In genomic region chr4:15740764-15741404, GRCh38 we compare ENCODE assay signal across 1 cellular context.
TF ChIP-seq lines count a peak whose summit lies in the region.

No MANE protein-coding gene starts in this region.

TF ChIP-seq in HepG2, 621 proteins besides CTCF, POLR2A, EP300 and RAD21 (continued from another document and continues in another):
- TF ChIP-seq, protein P1, sequence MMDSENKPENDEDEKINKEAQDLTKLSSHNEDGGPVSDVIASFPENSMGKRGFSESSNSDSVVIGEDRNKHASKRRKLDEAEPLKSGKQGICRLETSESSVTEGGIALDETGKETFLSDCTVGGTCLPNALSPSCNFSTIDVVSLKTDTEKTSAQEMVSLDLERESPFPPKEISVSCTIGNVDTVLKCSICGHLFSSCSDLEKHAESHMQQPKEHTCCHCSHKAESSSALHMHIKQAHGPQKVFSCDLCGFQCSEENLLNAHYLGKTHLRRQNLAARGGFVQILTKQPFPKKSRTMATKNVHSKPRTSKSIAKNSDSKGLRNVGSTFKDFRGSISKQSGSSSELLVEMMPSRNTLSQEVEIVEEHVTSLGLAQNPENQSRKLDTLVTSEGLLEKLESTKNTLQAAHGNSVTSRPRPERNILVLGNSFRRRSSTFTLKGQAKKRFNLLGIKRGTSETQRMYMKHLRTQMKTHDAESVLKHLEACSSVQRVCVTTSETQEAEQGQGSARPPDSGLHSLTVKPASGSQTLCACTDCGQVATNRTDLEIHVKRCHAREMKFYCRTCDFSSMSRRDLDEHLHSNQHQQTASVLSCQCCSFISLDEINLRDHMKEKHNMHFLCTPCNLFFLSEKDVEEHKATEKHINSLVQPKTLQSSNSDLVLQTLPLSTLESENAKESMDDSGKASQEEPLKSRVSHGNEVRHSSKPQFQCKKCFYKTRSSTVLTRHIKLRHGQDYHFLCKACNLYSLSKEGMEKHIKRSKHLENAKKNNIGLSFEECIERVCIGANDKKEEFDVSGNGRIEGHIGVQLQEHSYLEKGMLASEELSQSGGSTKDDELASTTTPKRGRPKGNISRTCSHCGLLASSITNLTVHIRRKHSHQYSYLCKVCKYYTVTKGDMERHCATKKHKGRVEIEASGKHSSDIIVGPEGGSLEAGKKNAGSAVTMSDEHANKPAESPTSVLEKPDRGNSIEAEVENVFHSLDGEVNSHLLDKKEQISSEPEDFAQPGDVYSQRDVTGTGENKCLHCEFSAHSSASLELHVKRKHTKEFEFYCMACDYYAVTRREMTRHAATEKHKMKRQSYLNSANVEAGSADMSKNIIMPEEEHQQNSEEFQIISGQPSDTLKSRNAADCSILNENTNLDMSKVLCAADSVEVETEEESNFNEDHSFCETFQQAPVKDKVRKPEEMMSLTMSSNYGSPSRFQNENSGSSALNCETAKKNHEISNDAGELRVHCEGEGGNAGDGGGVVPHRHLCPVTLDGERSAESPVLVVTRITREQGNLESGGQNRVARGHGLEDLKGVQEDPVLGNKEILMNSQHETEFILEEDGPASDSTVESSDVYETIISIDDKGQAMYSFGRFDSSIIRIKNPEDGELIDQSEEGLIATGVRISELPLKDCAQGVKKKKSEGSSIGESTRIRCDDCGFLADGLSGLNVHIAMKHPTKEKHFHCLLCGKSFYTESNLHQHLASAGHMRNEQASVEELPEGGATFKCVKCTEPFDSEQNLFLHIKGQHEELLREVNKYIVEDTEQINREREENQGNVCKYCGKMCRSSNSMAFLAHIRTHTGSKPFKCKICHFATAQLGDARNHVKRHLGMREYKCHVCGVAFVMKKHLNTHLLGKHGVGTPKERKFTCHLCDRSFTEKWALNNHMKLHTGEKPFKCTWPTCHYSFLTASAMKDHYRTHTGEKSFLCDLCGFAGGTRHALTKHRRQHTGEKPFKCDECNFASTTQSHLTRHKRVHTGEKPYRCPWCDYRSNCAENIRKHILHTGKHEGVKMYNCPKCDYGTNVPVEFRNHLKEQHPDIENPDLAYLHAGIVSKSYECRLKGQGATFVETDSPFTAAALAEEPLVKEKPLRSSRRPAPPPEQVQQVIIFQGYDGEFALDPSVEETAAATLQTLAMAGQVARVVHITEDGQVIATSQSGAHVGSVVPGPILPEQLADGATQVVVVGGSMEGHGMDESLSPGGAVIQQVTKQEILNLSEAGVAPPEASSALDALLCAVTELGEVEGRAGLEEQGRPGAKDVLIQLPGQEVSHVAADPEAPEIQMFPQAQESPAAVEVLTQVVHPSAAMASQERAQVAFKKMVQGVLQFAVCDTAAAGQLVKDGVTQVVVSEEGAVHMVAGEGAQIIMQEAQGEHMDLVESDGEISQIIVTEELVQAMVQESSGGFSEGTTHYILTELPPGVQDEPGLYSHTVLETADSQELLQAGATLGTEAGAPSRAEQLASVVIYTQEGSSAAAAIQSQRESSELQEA (CRISPR knock-in tag; IDR thresholded peaks at IDR 0.05; ENCODE audit: not compliant biosample characterization): no peak
- TF ChIP-seq ZNF644 (CRISPR knock-in tag; IDR thresholded peaks at IDR 0.05; ENCODE audit: low read depth) (peak; percentile 39; the same call in 1 of the 2 replicates), NCOR1 (IDR thresholded peaks at IDR 0.05; ENCODE audit: borderline replicate concordance, low read length) (peak; percentile 77; the same call in 1 of the 2 replicates), HDAC1 (CRISPR knock-in tag; IDR thresholded peaks at IDR 0.05) (peak; percentile 44; the same call in 1 of the 2 replicates), TGIF2 (CRISPR knock-in tag; IDR thresholded peaks at IDR 0.05) (no peak), EEA1 (CRISPR knock-in tag; IDR thresholded peaks at IDR 0.05; ENCODE audit: borderline replicate concordance) (no peak), CREM (IDR thresholded peaks at IDR 0.05) (0 out of 2 replicates have a peak, but pooled peaks have one; percentile 31), CREM (CRISPR knock-in tag; IDR thresholded peaks at IDR 0.05) (no peak), KDM4B (CRISPR knock-in tag; IDR thresholded peaks at IDR 0.05) (no peak), MTF2 (CRISPR knock-in tag; IDR thresholded peaks at IDR 0.05; ENCODE audit: borderline replicate concordance) (no peak), MLX (CRISPR knock-in tag; IDR thresholded peaks at IDR 0.05) (peak; percentile 27; the same call in 1 of the 2 replicates), RBM22 (optimal IDR thresholded peaks at IDR 0.05; ENCODE audit: low read length) (no peak), XRCC5 (optimal IDR thresholded peaks at IDR 0.05; ENCODE audit: low read length) (no peak), HDAC2 (CRISPR knock-in tag; IDR thresholded peaks at IDR 0.05) (peak; percentile 54), MLXIP (CRISPR knock-in tag; IDR thresholded peaks at IDR 0.05; ENCODE audit: borderline replicate concordance) (no peak), TRIM22 (IDR thresholded peaks at IDR 0.05) (no peak), ZNF431 (CRISPR knock-in tag; IDR thresholded peaks at IDR 0.05; ENCODE audit: borderline replicate concordance, low read depth) (no peak), ONECUT2 (CRISPR knock-in tag; IDR thresholded peaks at IDR 0.05) (0 out of 2 replicates have a peak, but pooled peaks have one; percentile 50), NAIF1 (CRISPR knock-in tag; IDR thresholded peaks at IDR 0.05; ENCODE audit: borderline replicate concordance) (no peak), FOXA3 (CRISPR knock-in tag; IDR thresholded peaks at IDR 0.05) (peak; percentile 97), SMAD3 (CRISPR knock-in tag; IDR thresholded peaks at IDR 0.05) (peak; percentile 60; the same call in 1 of the 2 replicates), MIER3 (CRISPR knock-in tag; IDR thresholded peaks at IDR 0.05; ENCODE audit: borderline replicate concordance) (peak; percentile 45; the same call in 1 of the 2 replicates), CEBPG (CRISPR knock-in tag; IDR thresholded peaks at IDR 0.05) (peak; percentile 84), BORCS8-MEF2B (CRISPR knock-in tag; IDR thresholded peaks at IDR 0.05) (no peak), LCORL (IDR thresholded peaks at IDR 0.05) (no peak), LCORL (CRISPR knock-in tag; IDR thresholded peaks at IDR 0.05) (peak; percentile 51; the same call in 1 of the 2 replicates), HMG20A (CRISPR knock-in tag; IDR thresholded peaks at IDR 0.05; ENCODE audit: borderline replicate concordance) (peak; percentile 90), ZNF235 (CRISPR knock-in tag; IDR thresholded peaks at IDR 0.05; ENCODE audit: borderline replicate concordance) (no peak), MYC (CRISPR knock-in tag; IDR thresholded peaks at IDR 0.05; ENCODE audit: borderline replicate concordance) (no peak), SKI (IDR thresholded peaks at IDR 0.05; ENCODE audit: partially characterized antibody) (peak; percentile 58), ZNF281 (CRISPR knock-in tag; IDR thresholded peaks at IDR 0.05; ENCODE audit: borderline replicate concordance) (no peak)
- TF ChIP-seq, protein P2, sequence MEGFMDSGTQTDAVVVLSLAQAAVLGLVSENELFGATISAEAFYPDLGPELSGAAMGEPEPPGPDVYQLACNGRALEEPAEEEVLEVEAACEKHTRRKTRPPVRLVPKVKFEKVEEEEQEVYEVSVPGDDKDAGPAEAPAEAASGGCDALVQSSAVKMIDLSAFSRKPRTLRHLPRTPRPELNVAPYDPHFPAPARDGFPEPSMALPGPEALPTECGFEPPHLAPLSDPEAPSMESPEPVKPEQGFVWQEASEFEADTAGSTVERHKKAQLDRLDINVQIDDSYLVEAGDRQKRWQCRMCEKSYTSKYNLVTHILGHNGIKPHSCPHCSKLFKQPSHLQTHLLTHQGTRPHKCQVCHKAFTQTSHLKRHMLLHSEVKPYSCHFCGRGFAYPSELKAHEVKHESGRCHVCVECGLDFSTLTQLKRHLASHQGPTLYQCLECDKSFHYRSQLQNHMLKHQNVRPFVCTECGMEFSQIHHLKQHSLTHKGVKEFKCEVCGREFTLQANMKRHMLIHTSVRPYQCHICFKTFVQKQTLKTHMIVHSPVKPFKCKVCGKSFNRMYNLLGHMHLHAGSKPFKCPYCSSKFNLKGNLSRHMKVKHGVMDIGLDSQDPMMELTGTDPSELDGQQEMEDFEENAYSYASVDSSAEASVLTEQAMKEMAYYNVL (CRISPR knock-in tag; IDR thresholded peaks at IDR 0.05; ENCODE audit: borderline replicate concordance): no peak
- TF ChIP-seq, protein P3, sequence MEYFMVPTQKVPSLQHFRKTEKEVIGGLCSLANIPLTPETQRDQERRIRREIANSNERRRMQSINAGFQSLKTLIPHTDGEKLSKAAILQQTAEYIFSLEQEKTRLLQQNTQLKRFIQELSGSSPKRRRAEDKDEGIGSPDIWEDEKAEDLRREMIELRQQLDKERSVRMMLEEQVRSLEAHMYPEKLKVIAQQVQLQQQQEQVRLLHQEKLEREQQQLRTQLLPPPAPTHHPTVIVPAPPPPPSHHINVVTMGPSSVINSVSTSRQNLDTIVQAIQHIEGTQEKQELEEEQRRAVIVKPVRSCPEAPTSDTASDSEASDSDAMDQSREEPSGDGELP (IDR thresholded peaks at IDR 0.05; ENCODE audit: borderline replicate concordance, low read depth): peak; percentile 74
- TF ChIP-seq, protein P4, sequence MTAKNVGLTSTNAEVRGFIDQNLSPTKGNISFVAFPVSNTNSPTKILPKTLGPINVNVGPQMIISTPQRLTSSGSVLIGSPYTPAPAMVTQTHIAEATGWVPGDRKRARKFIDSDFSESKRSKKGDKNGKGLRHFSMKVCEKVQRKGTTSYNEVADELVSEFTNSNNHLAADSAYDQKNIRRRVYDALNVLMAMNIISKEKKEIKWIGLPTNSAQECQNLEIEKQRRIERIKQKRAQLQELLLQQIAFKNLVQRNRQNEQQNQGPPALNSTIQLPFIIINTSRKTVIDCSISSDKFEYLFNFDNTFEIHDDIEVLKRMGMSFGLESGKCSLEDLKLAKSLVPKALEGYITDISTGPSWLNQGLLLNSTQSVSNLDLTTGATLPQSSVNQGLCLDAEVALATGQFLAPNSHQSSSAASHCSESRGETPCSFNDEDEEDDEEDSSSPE (CRISPR knock-in tag; IDR thresholded peaks at IDR 0.05): no peak
- TF ChIP-seq, protein P5, sequence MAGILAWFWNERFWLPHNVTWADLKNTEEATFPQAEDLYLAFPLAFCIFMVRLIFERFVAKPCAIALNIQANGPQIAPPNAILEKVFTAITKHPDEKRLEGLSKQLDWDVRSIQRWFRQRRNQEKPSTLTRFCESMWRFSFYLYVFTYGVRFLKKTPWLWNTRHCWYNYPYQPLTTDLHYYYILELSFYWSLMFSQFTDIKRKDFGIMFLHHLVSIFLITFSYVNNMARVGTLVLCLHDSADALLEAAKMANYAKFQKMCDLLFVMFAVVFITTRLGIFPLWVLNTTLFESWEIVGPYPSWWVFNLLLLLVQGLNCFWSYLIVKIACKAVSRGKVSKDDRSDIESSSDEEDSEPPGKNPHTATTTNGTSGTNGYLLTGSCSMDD (CRISPR knock-in tag; IDR thresholded peaks at IDR 0.05): no peak
